Comparison of ENCODE assay signal across 15 cellular contexts in the genomic region with DNA sequence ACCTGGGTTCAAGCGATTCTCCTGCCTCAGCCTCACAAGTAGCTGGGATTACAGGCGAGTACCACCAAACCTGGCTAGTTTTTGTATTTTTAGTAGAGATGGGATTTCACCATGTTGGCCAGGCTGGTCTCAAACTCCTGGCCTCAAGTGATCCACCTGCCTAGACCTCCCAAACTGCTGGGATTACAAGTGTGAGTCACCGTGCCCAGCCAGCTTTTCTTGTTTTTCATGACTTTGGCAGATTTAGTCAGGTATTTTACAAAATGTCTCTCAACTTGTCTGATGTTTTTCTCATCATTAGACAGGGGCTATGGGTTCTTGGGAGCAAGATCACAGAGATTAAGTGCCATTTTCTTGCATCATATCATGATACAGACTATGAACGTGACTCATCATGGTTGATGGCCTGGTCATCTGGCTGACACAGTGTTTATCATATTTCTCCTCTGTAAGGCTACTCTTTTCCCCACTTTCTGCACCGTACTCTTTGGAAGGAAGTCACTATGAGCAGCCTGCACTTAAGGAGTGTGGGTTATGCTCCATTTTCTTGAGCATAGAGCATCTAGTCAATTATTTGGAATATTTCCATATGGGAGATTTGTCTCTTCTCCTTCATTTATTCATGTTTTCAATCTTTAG.
DNase-seq lines count a peak whose midpoint lies in the region; ATAC-seq and TF ChIP-seq lines count a peak whose summit lies in the region.
"Had no signal": no experiment of that assay in that cellular context is flagged by ENCODE, and none has a peak within 500 bp of the region (broad histone marks: within the 10 kb centered on the region; RNA-seq: fewer than 3 reads in every experiment).

No MANE protein-coding gene starts in this region.

- no peak overlapping the region for H3K9ac ChIP-seq in trophoblast cell (ENCODE audit: low read length)

- no peaks in the 10 kb centered on the region for H3K27me3 ChIP-seq in trophoblast cell (ENCODE audit: insufficient read depth, low read length)

- H3K9me3 ChIP-seq in trophoblast cell (ENCODE audit: insufficient read depth, low read depth, low read length) (no peaks in the 10 kb centered on the region), T-helper 17 cell (ENCODE audit: control insufficient read depth, low read length, poor library complexity, severe bottlenecking) (no peaks in the 10 kb centered on the region)
- H3K9me3 ChIP-seq: sigmoid colon had no signal

- H2BK12ac ChIP-seq in trophoblast cell (ENCODE audit: low read length): no peak overlapping the region

- H3K4me1 ChIP-seq in trophoblast cell (ENCODE audit: control insufficient read depth in 1 of 2, insufficient read depth in 2 of 2, low read length in 2 of 2): no peaks in the 10 kb centered on the region
- H3K4me1 ChIP-seq: sigmoid colon had no signal

- peaks cover 56% of the 10 kb centered on the region for H3K27me3 Mint-ChIP-seq in T-helper 17 cell

- no peaks in the 10 kb centered on the region for H3K79me1 ChIP-seq in trophoblast cell (ENCODE audit: low read length)

- peaks cover 2% of the 10 kb centered on the region for H3K36me3 Mint-ChIP-seq in T-helper 17 cell (ENCODE audit: low read depth)

- H4K12ac ChIP-seq in trophoblast cell (ENCODE audit: low read depth, low read length): no peak overlapping the region

- no peaks in the 10 kb centered on the region for H3K36me3 ChIP-seq in trophoblast cell (ENCODE audit: control insufficient read depth in 1 of 2, insufficient read depth in 2 of 2, low read length in 2 of 2)
- H3K36me3 ChIP-seq: sigmoid colon had no signal

- H3K4me3 ChIP-seq in epithelial cell of esophagus (ENCODE audit: low read length) (no peak overlapping the region), trophoblast cell (ENCODE audit: low read depth, low read length) (no peak overlapping the region)
- H3K4me3 ChIP-seq: sigmoid colon had no signal

- H3K79me2 ChIP-seq in trophoblast cell (ENCODE audit: control insufficient read depth, insufficient read depth, low read length, poor library complexity): no peaks in the 10 kb centered on the region

- no peak overlapping the region for H3K4me2 ChIP-seq in trophoblast cell (ENCODE audit: low read length)

- no peak overlapping the region for H3K14ac ChIP-seq in trophoblast cell (ENCODE audit: low read length)

- H4K91ac ChIP-seq in trophoblast cell (ENCODE audit: low read depth, low read length): no peak overlapping the region

- H2AK5ac ChIP-seq in trophoblast cell (ENCODE audit: low read length): no peak overlapping the region

- no peak overlapping the region for H3K27ac ChIP-seq in trophoblast cell (ENCODE audit: low read depth, low read length)
- H3K27ac ChIP-seq: sigmoid colon had no signal

- H3K27ac Mint-ChIP-seq in T-helper 17 cell: no peak overlapping the region
- H3K27ac Mint-ChIP-seq: activated CD4-positive, alpha-beta T cell treated with anti-CD3 and anti-CD28 coated beads for 36 hours; activated T-helper 1 cell treated with anti-CD3 and anti-CD28 coated beads, Interleukin-12 subunit alpha, Interleukin-12 subunit beta, Interleukin-2, Interleukin-4 antibody, amounts not matched to agents 30 ng/mL and 10 ng/mL and 1 ng/mL, durations not matched to agents 14 hours and 24 hours and 36 hours; nephron progenitor cell had no signal

- no peak overlapping the region for H3K4ac ChIP-seq in trophoblast cell (ENCODE audit: low read depth, low read length)

- H3K4me3 Mint-ChIP-seq in T-helper 17 cell: no peak overlapping the region
- H3K4me3 Mint-ChIP-seq: activated CD4-positive, alpha-beta T cell treated with anti-CD3 and anti-CD28 coated beads for 36 hours; activated T-helper 1 cell treated with anti-CD3 and anti-CD28 coated beads, Interleukin-12 subunit alpha, Interleukin-12 subunit beta, Interleukin-2, Interleukin-4 antibody, amounts not matched to agents 30 ng/mL and 10 ng/mL and 1 ng/mL, durations not matched to agents 14 hours and 24 hours and 36 hours; nephron progenitor cell had no signal

- WGBS in trophoblast cell (ENCODE audit: extremely low coverage, insufficient coverage, insufficient read length): no CpG with 5 or more reads among the region's 5 CpGs

- no peak overlapping the region for H3K23ac ChIP-seq in trophoblast cell (ENCODE audit: low read length)

- H3K4me1 Mint-ChIP-seq in T-helper 17 cell: no peaks in the 10 kb centered on the region
- H3K4me1 Mint-ChIP-seq: activated CD4-positive, alpha-beta T cell treated with anti-CD3 and anti-CD28 coated beads for 36 hours; nephron progenitor cell had no signal

- in situ Hi-C loops in KBM-7 (cut with MboI; ENCODE audit: low pct_unique_long_range_greater_than_20kb, low sequenced_read_pairs): no loop called here

- no peak overlapping the region for H4K8ac ChIP-seq in trophoblast cell (ENCODE audit: low read depth, low read length)

- no peak for TF ChIP-seq CTCF in epithelial cell of esophagus (IDR thresholded peaks at IDR 0.05; ENCODE audit: insufficient read depth, low read depth, low read length, missing control alignments)

- no peak overlapping the region for H2AFZ ChIP-seq in trophoblast cell (ENCODE audit: insufficient read depth, low read length, poor library complexity)

- H2BK5ac ChIP-seq in trophoblast cell (ENCODE audit: low read depth, low read length, poor library complexity): no peak overlapping the region

- H3K18ac ChIP-seq in trophoblast cell (ENCODE audit: low read length): no peak overlapping the region

- no peak for ATAC-seq in HG02840 (IDR thresholded peaks at IDR 0.05; ENCODE audit: low FRiP score, unreplicated experiment)
- ATAC-seq in T-helper 17 cell: no peak
- ATAC-seq: activated CD4-positive, alpha-beta T cell treated with anti-CD3 and anti-CD28 coated beads for 36 hours; left ventricle myocardium superior had no signal

- DNase-seq in GM04503 (ENCODE audit: low read depth) (peak; percentile 54), OCI-M1 (lab: John Stamatoyannopoulos, UW) (peak; percentile 75), epithelial cell of esophagus (ENCODE audit: low read depth) (peak; percentile 69), trophoblast cell (peak; percentile 89 to 97), T-helper 17 cell (no peak), KBM-7 (no peak)
- no peak for DNase-seq in stimulated activated naive CD4-positive, alpha-beta T cell treated with Interleukin-2 at 50 U/mL for 16 hours (lab: John Stamatoyannopoulos, UW)
- DNase-seq: activated CD4-positive, alpha-beta T cell treated with anti-CD3 and anti-CD28 coated beads for 36 hours; anterior cingulate cortex; COR-L47; left ventricle myocardium superior; nephron progenitor cell; sigmoid colon had no signal

- no peak overlapping the region for H2BK120ac ChIP-seq in trophoblast cell (ENCODE audit: insufficient read depth, low read length, poor library complexity)

Comparison
In these comparisons a context has a peak if more than half of its experiments do, and no peak if none do; other contexts are left out.
1. DNase-seq: peak in GM04503 (single experiment), OCI-M1 (single experiment), epithelial cell of esophagus (single experiment) and trophoblast cell (2 of 2); none in stimulated activated naive CD4-positive, alpha-beta T cell treated with Interleukin-2 at 50 U/mL for 16 hours (single experiment), T-helper 17 cell (0 of 3) and KBM-7 (single experiment).